In genomic region chr3:49411550-49411967, GRCh38 we compare ENCODE assay signal across 1 cellular context.
TF ChIP-seq lines count a peak whose summit lies in the region.

No MANE protein-coding gene starts in this region.

TF ChIP-seq in HepG2, 621 proteins besides CTCF, POLR2A, EP300 and RAD21 (continued from another document):
- TF ChIP-seq ZNF18 (CRISPR knock-in tag; IDR thresholded peaks at IDR 0.05; ENCODE audit: insufficient replicate concordance) (no peak), RXRB (CRISPR knock-in tag; IDR thresholded peaks at IDR 0.05; ENCODE audit: borderline replicate concordance) (no peak), RORA (CRISPR knock-in tag; IDR thresholded peaks at IDR 0.05) (0 out of 2 replicates have a peak, but pooled peaks have one; percentile 24), ZNF776 (CRISPR knock-in tag; IDR thresholded peaks at IDR 0.05) (no peak), IRF2 (CRISPR knock-in tag; IDR thresholded peaks at IDR 0.05) (no peak), ZNF619 (CRISPR knock-in tag; IDR thresholded peaks at IDR 0.05) (no peak)
TF ChIP-seq in HepG2: peak in this region for 72.
